ENCODE assay signal across 17 cellular contexts in the genomic region with DNA sequence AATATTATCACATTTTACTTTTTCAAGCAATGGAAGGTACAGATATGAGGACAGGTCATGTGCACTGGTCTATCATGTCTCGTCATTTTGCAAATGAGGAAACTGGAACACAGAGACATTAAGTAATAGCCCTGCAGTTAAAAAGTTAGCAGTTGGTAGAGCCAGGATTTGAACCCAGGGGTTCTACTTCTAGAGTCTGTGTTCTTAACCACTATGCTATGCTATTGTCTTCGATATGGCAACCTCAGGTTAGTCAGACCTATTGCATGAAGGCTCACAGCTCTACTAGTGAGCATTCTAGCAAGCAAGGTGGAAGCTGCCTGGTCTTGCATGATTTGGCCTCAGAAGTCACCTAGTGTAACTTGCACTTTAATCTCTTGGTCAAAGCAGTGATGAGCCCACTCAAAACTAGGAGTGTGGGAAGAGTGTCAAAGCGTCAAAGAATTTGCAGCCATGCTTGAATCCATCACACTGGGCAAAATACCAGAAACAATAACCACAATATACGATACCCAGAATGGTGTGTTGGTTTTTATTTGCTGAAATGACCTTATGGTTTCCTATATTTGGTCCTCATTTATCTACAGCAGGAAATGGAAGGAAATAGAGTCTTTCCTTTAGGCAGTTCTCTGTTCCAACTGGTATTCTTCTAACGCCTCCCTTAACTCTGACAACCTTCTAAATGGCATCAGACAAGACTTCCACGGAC. TPM values are rescaled to one million over a fixed set of nuclear protein-coding genes. Genes with fewer than 3 reads are reported as not detected.
DNase-seq lines count a peak whose midpoint lies in the region; ATAC-seq and TF ChIP-seq lines count a peak whose summit lies in the region.
"Had no signal": no experiment of that assay in that cellular context is flagged by ENCODE, and none has a peak within 500 bp of the region (broad histone marks: within the 10 kb centered on the region; RNA-seq: fewer than 3 reads in every experiment).

No MANE protein-coding gene starts in this region.

- in situ Hi-C loops in Panc1 (cut with HindIII; ENCODE audit: low pct_unique_long_range_greater_than_20kb, low sequenced_read_pairs), result no loop called here

- H3K4me1 ChIP-seq in BLaER1 (peaks cover 30% of the 10 kb centered on the region), Panc1 (ENCODE audit: control insufficient read depth, insufficient read depth, low read length) (no peaks in the 10 kb centered on the region), spleen (peaks cover 0 to 5% (median 0%) of the 10 kb centered on the region in 6 donors)
- H3K4me1 ChIP-seq: heart right ventricle, vagina had no signal

- H4K20me1 ChIP-seq in BLaER1, result no peaks in the 10 kb centered on the region

- POLR2A ChIA-PET in Panc1 (lab: Charles Lee), result no interaction called here

- no peaks in the 10 kb centered on the region for H3K4me1 Mint-ChIP-seq in effector memory CD8-positive, alpha-beta T cell (ENCODE audit: low read depth in 2 of 2)

- no peaks in the 10 kb centered on the region for H3K27me3 Mint-ChIP-seq in effector memory CD8-positive, alpha-beta T cell

- no peaks in the 10 kb centered on the region for H3K36me3 Mint-ChIP-seq in effector memory CD8-positive, alpha-beta T cell (ENCODE audit: insufficient read depth)

- H3K36me3 ChIP-seq in BLaER1, result no peaks in the 10 kb centered on the region
- no peaks in the 10 kb centered on the region for H3K36me3 ChIP-seq in Panc1 (ENCODE audit: control insufficient read depth, insufficient read depth, low read length)
- H3K36me3 ChIP-seq in spleen, result no peaks in the 10 kb centered on the region
- H3K36me3 ChIP-seq: heart right ventricle, vagina had no signal

- H3K27ac ChIP-seq in BLaER1 (no peak overlapping the region), Panc1 (ENCODE audit: low read length) (no peak overlapping the region), spleen (peak overlapping the region in 3 of 8 donors; percentile 24 to 40 (median 33))
- H3K27ac ChIP-seq: heart right ventricle, vagina had no signal

- no TSS peak for BruUV-seq in Panc1 (replicated peaks; lab: Mats Ljungman, UMichigan)

- WGBS in spleen, 5 donors, result 51 to 63% (median 53%) methylated on average over 6 of the region's 6 CpGs

- peaks cover 0 to 2% of the 10 kb centered on the region in 2 donors for H3K9me3 Mint-ChIP-seq in effector memory CD8-positive, alpha-beta T cell
- H3K9me3 Mint-ChIP-seq: activated naive CD4-positive, alpha-beta T cell treated with anti-CD3 and anti-CD28 coated beads for 36 hours had no signal

- H3K4me3 ChIP-seq in BLaER1 (no peak overlapping the region), Panc1 (ENCODE audit: low read depth in 2 of 2, low read length in 2 of 2) (no peak overlapping the region), epithelial cell of esophagus (ENCODE audit: low read length) (no peak overlapping the region), spleen (no peak overlapping the region)
- H3K4me3 ChIP-seq: heart right ventricle, lung, vagina had no signal

- no peak for ATAC-seq in Panc1
- no peak for ATAC-seq in GM19351 (IDR thresholded peaks at IDR 0.05; ENCODE audit: unreplicated experiment)
- ATAC-seq in effector memory CD8-positive, alpha-beta T cell (replicated peaks), result no peak
- ATAC-seq in left colon, result no peak
- ATAC-seq: heart right ventricle; stimulated activated naive CD8-positive, alpha-beta T cell treated with anti-CD3 and anti-CD28 coated beads, Interleukin-15, Interleukin-2, amounts not matched to agents 100 U/mL and 50 U/mL, for 24 hours had no signal

- no peaks in the 10 kb centered on the region for H3K27me3 ChIP-seq in BLaER1
- H3K27me3 ChIP-seq in Panc1 (ENCODE audit: control insufficient read depth, insufficient read depth, low read length), result no peaks in the 10 kb centered on the region
- no peaks in the 10 kb centered on the region for H3K27me3 ChIP-seq in spleen (replicated peaks in 1 of 7)
- H3K27me3 ChIP-seq: vagina had no signal

- peak overlapping the region; percentile 51 for H3K4me2 ChIP-seq in BLaER1

- H3K9me3 ChIP-seq in BLaER1 (peaks cover 17% of the 10 kb centered on the region), Panc1 (ENCODE audit: control insufficient read depth, insufficient read depth, low read depth, low read length) (no peaks in the 10 kb centered on the region), spleen (no peaks in the 10 kb centered on the region)
- H3K9me3 ChIP-seq: heart right ventricle, vagina had no signal

- intact Hi-C loops in Panc1 (cut with micrococcal nuclease; ENCODE audit: unreplicated experiment), result no loop called here
- intact Hi-C loops in spleen (cut with DNase I; ENCODE audit: low total_unique reads), result no loop called here
- intact Hi-C loops in left colon (cut with DNase I, micrococcal nuclease), result no loop called here

- peak; percentile 84 for DNase-seq in HPDE6-E6E7 (ENCODE audit: extremely low spot score)
- DNase-seq in Panc1 (ENCODE audit: low read depth, low spot score), result peak; percentile 59
- DNase-seq in epithelial cell of esophagus (ENCODE audit: low read depth), result peak; percentile 84
- no peak for DNase-seq in spleen
- DNase-seq in effector memory CD8-positive, alpha-beta T cell, result no peak
- DNase-seq in left colon, result no peak
- DNase-seq: activated CD8-positive, alpha-beta memory T cell treated with anti-CD3 and anti-CD28 coated beads for 24 hours; activated naive CD4-positive, alpha-beta T cell treated with anti-CD3 and anti-CD28 coated beads for 36 hours; DMS79; heart right ventricle; NCI-H446; SHP77 treated with DMSO at 0.1 percent for 48 hours; stimulated activated naive CD8-positive, alpha-beta T cell treated with anti-CD3 and anti-CD28 coated beads, Interleukin-15, Interleukin-2, amounts not matched to agents 100 U/mL and 50 U/mL, for 24 hours had no signal

- no peak for TF ChIP-seq POLR2A in spleen (IDR thresholded peaks at IDR 0.05)

- CTCF ChIA-PET in Panc1 (lab: Charles Lee), result no interaction called here

- H3K4me3 Mint-ChIP-seq in effector memory CD8-positive, alpha-beta T cell, result no peak overlapping the region
- H3K4me3 Mint-ChIP-seq: activated naive CD4-positive, alpha-beta T cell treated with anti-CD3 and anti-CD28 coated beads for 36 hours had no signal

- TF ChIP-seq CTCF in Panc1 (IDR thresholded peaks at IDR 0.05), result no peak
- no peak for TF ChIP-seq CTCF in epithelial cell of esophagus (IDR thresholded peaks at IDR 0.05; ENCODE audit: insufficient read depth, low read depth, low read length, missing control alignments)
- no peak for TF ChIP-seq CTCF in spleen (IDR thresholded peaks at IDR 0.05 in 8 of 11, conservative IDR thresholded peaks at IDR 0.05 in 3 of 11)

- H3K27ac Mint-ChIP-seq in effector memory CD8-positive, alpha-beta T cell, result no peak overlapping the region
- H3K27ac Mint-ChIP-seq: activated naive CD4-positive, alpha-beta T cell treated with anti-CD3 and anti-CD28 coated beads for 36 hours had no signal

- no peak overlapping the region for H3K9ac ChIP-seq in BLaER1

RNA-seq across cellular contexts. Expression of gene BMP2, which starts 20.4 kb away (rescaled TPM):
- 0.23 TPM for total RNA-seq in Panc1 (2021; ENCODE audit: unreplicated experiment)
- 0.16 TPM for polyA plus RNA-seq in Panc1 (2012; ENCODE audit: insufficient read length)
- total RNA-seq in spleen, result 10 to 100 TPM; 13.9 to 30.1 (median 18.5) TPM
- 1 to 10 TPM; 1.7 to 4.8 (median 2.1) TPM for polyA plus RNA-seq in spleen
- total RNA-seq in left colon, result 10 to 100 TPM; 37.1 to 60.4 TPM
- total RNA-seq: activated naive CD4-positive, alpha-beta T cell treated with anti-CD3 and anti-CD28 coated beads for 36 hours had no signal

Comparison
In these comparisons a context has a peak if more than half of its experiments do, and no peak if none do; other contexts are left out.
1. DNase-seq: peak in HPDE6-E6E7 (single experiment), Panc1 (single experiment) and epithelial cell of esophagus (single experiment); none in spleen (single experiment), effector memory CD8-positive, alpha-beta T cell (0 of 3) and left colon (0 of 2).
2. RNA of gene BMP2, which starts 20.4 kb away (total RNA-seq): 37.1 to 60.4 TPM in left colon and 13.9 to 30.1 TPM in spleen; 0.23 TPM in Panc1 (single experiment); every median in the first group is over 10 times any median in the second.